8 cellular contexts compared by ENCODE assay signal in the genomic region with DNA sequence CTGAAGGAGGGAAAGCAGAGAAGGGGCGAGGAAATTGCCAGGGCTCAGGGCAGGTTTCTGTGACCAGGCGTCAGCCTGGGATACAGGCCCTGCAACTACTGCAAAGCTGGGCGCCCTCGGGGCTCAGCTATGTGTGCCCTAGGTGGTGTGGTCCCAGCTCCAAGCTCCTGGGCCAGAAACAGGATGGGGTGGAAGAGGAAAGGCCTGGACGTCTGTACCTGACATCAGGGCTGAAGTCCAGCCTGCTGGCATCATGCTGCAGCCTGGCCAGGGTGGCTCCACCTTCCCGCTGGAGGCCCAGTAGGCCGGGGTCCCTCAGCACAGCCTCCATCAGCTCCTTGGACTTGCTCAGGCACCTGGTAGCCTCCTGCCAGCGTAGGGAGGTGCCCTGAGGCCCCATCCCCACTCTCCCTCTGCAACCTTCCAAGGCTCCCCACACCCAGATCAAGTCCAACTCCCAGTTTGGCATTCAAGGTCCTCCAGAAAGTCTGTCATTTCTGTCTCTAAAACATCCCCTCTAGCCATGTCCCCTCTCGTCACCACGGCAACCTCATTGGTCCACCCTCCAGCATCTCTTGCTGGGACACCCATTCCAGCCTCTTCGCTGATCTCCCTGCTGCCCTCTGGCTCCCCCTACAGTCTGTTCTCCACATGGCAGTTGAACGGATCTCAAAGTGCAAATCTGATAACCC.
DNase-seq lines count a peak whose midpoint lies in the region; ATAC-seq and TF ChIP-seq lines count a peak whose summit lies in the region.

No MANE protein-coding gene starts in this region.

- H3K4me3 ChIP-seq in WI38 (ENCODE audit: low read depth, low read length), result no peak overlapping the region

- peak; percentile 41 to 69 (median 44) for DNase-seq in NCI-H1417 (lab: John Stamatoyannopoulos, UW)
- DNase-seq in NCI-H1417 treated with DMSO at 0.1 percent for 48 hours (lab: John Stamatoyannopoulos, UW), result no peak
- DNase-seq in NCI-H1105 treated with DMSO at 0.1 percent for 48 hours (lab: John Stamatoyannopoulos, UW), result peak; percentile 49
- peak; percentile 17 for DNase-seq in central memory CD4-positive, alpha-beta T cell
- peak; percentile 21 to 52 (median 25) for DNase-seq in stimulated activated CD4-positive, alpha-beta T cell treated with anti-CD3 and anti-CD28 coated beads, TNF-alpha, amount 100 ng/mL, for 48 hours (ENCODE audit: low read depth in 3 of 3)

- ATAC-seq in GM19467 (IDR thresholded peaks at IDR 0.05; ENCODE audit: unreplicated experiment), result no peak

- H3K27me3 ChIP-seq in layer of hippocampus (ENCODE audit: control insufficient read depth, insufficient read depth, low read length), result no peaks in the 10 kb centered on the region

- peak; percentile 96 for TF ChIP-seq CTCF in WI38 (IDR thresholded peaks at IDR 0.05; ENCODE audit: low read depth, low read length)

- H3K27ac ChIP-seq in layer of hippocampus (ENCODE audit: low read depth, low read length), result peak overlapping the region; percentile 16
